1 cellular context compared by ENCODE assay signal in genomic region chr16:14400285-14400977, GRCh38.
TF ChIP-seq lines count a peak whose summit lies in the region.

No MANE protein-coding gene starts in this region.

TF ChIP-seq in HCT116, 20 proteins besides CTCF, POLR2A, EP300 and RAD21 (continued from another document):
- TF ChIP-seq REST (IDR thresholded peaks at IDR 0.05; ENCODE audit: low read depth) (no peak), EGR1 (IDR thresholded peaks at IDR 0.05; ENCODE audit: low read depth) (no peak), ELF1 (IDR thresholded peaks at IDR 0.05; ENCODE audit: borderline replicate concordance, low read depth) (no peak), JUND (IDR thresholded peaks at IDR 0.05) (no peak), ZFX (IDR thresholded peaks at IDR 0.05) (no peak), EZH2phosphoT487 (IDR thresholded peaks at IDR 0.05; ENCODE audit: borderline replicate concordance) (no peak)
